ENCODE assay signal across 8 cellular contexts in the genomic region with DNA sequence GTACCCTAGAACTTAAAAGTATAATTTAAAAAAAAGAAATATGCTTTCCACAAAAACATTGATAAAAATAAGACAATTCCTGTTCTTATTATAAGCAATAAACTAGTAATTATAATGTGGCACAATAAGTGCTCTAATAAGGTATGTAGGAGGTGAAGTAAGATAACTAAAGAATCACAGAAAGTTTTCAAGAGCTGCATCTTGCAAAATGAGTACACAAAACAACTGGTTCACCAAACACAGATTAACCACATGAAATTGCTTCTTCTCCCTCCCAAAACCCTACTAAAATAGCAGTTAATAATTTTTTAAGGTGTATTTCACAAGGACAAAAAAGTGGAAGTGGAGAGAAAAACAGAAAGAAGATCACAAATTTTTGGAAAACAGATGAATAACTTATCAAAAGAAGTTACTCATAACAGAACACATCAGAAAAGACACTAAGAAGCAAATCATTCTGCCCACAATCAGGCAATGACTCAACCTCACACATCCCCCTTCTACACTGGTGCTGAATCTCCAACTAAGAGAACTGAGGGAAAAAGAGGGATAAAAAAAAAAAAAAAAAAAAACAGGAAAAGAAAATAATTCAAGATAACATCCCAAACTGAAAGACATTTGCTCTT.
DNase-seq lines count a peak whose midpoint lies in the region; ATAC-seq and TF ChIP-seq lines count a peak whose summit lies in the region.

No MANE protein-coding gene starts in this region.

- no peaks in the 10 kb centered on the region for H3K9me3 ChIP-seq in BE2C

- no peaks in the 10 kb centered on the region for H3K4me1 ChIP-seq in BE2C

- no peaks in the 10 kb centered on the region for H3K27me3 ChIP-seq in BE2C

- H3K36me3 ChIP-seq in BE2C = no peaks in the 10 kb centered on the region

- H3K4me3 ChIP-seq in cardiac fibroblast (replicated peaks in 1 of 2; ENCODE audit: low read depth in 2 of 2, low read length in 2 of 2) = no peak overlapping the region
- H3K4me3 ChIP-seq in BE2C (ENCODE audit: low read depth, low read length) = no peak overlapping the region

- ATAC-seq in GM18907 (IDR thresholded peaks at IDR 0.05; ENCODE audit: unreplicated experiment) (peak; percentile 89), HG03097 (IDR thresholded peaks at IDR 0.05; ENCODE audit: low FRiP score, unreplicated experiment) (peak; percentile 72), HG03025 (IDR thresholded peaks at IDR 0.05; ENCODE audit: low FRiP score, unreplicated experiment) (no peak)

- DNase-seq in A172 (ENCODE audit: low spot score) = peak; percentile 47
- peak; percentile 36 to 61 for DNase-seq in cardiac fibroblast (ENCODE audit: low read depth in 2 of 2)
- DNase-seq in 8988T = no peak
- no peak for DNase-seq in BE2C
- no peak for DNase-seq in activated effector memory CD4-positive, alpha-beta T cell treated with Interleukin-2 at 50 U/mL for 16 hours

- TF ChIP-seq CTCF in cardiac fibroblast (IDR thresholded peaks at IDR 0.05; ENCODE audit: low read depth, low read length) (no peak), BE2C (IDR thresholded peaks at IDR 0.05; ENCODE audit: low read depth, low read length) (no peak)

Comparison
In these comparisons a context has a peak if more than half of its experiments do, and no peak if none do; other contexts are left out.
1. DNase-seq: peak in A172 (single experiment) and cardiac fibroblast (2 of 2); none in 8988T (single experiment), BE2C (single experiment) and activated effector memory CD4-positive, alpha-beta T cell treated with Interleukin-2 at 50 U/mL for 16 hours (single experiment).